ENCODE assay signal across 8 cellular contexts in genomic region chr10:31927597-31928530, GRCh38. TPM values are rescaled to one million over a fixed set of nuclear protein-coding genes. Genes with fewer than 3 reads are reported as not detected.
DNase-seq lines count a peak whose midpoint lies in the region; ATAC-seq, FAIRE-seq and TF ChIP-seq lines count a peak whose summit lies in the region.

No MANE protein-coding gene starts in this region.

- H3K9me3 Mint-ChIP-seq in WTC11: peaks cover 13% of the 10 kb centered on the region

- POLR2A ChIA-PET in WTC11 (lab: Charles Lee): interaction anchor here (1.5 kb wide), 1 partner anchor 168 kb away, joined by 4 read pairs; no protein-coding TSS in a partner anchor

- no peaks in the 10 kb centered on the region for H4K20me1 ChIP-seq in keratinocyte (ENCODE audit: control insufficient read depth, extremely low read depth, insufficient read depth, low read length)

- peaks cover 14% of the 10 kb centered on the region for H3K36me3 Mint-ChIP-seq in WTC11

- no peak for FAIRE-seq in keratinocyte (lab: Jason Lieb, UNC)

- dilution Hi-C loops in keratinocyte (cut with MboI; ENCODE audit: extremely low pct_ligation_motif_present, low sequenced_read_pairs): no loop called here

- H3K79me2 ChIP-seq in keratinocyte (ENCODE audit: control insufficient read depth, insufficient read depth, low read length): peaks cover 57% of the 10 kb centered on the region

- peak overlapping the region; percentile 92 for H3K27ac ChIP-seq in keratinocyte (ENCODE audit: control insufficient read depth, insufficient read depth, low read length)

- TF ChIP-seq CTCF in WTC11 (IDR thresholded peaks at IDR 0.05): no peak
- peak; percentile 18 to 39 (median 38) for TF ChIP-seq CTCF in keratinocyte (optimal IDR thresholded peaks at IDR 0.05 in 1 of 3, IDR thresholded peaks at IDR 0.05 in 1 of 3, conservative IDR thresholded peaks at IDR 0.05 in 1 of 3; ENCODE audit: extremely low read depth in 1 of 3, insufficient read depth in 2 of 3, low read length in 3 of 3)

- H3K9me3 ChIP-seq in keratinocyte (ENCODE audit: control insufficient read depth, low read depth, low read length): no peaks in the 10 kb centered on the region

- peak overlapping the region; percentile 22 for H2AFZ ChIP-seq in keratinocyte (ENCODE audit: control insufficient read depth, low read length)

- peaks cover 38% of the 10 kb centered on the region for H3K4me1 Mint-ChIP-seq in WTC11

- H3K27me3 Mint-ChIP-seq in WTC11 (ENCODE audit: low read depth): no peaks in the 10 kb centered on the region

- ATAC-seq in GM18505 (IDR thresholded peaks at IDR 0.05; ENCODE audit: unreplicated experiment) (peak; percentile 36), HG02759 (IDR thresholded peaks at IDR 0.05; ENCODE audit: unreplicated experiment) (peak; percentile 45), WTC11 (peak; percentile 57)

- H3K27ac Mint-ChIP-seq in WTC11: peak overlapping the region; percentile 91

- peak overlapping the region; percentile 92 for H3K4me3 Mint-ChIP-seq in WTC11

- no peaks in the 10 kb centered on the region for H3K36me3 ChIP-seq in keratinocyte (ENCODE audit: control insufficient read depth in 2 of 2, extremely low read depth in 1 of 2, insufficient read depth in 2 of 2, low read length in 2 of 2)

- no peak for TF ChIP-seq POLR2A in GM18505 (IDR thresholded peaks at IDR 0.05; ENCODE audit: borderline replicate concordance, extremely low read depth, insufficient read depth, insufficient read length)

- peaks cover 37% of the 10 kb centered on the region for H3K4me1 ChIP-seq in keratinocyte (ENCODE audit: control insufficient read depth, extremely low read depth, insufficient read depth, low read length)

- peak overlapping the region; percentile 66 to 83 (median 78) for H3K4me3 ChIP-seq in keratinocyte (ENCODE audit: control insufficient read depth in 2 of 3, extremely low read depth in 1 of 3, insufficient read depth in 2 of 3, low read depth in 1 of 3, low read length in 3 of 3)

- H3K9ac ChIP-seq in keratinocyte (ENCODE audit: control insufficient read depth, extremely low read depth, insufficient read depth, low read length): peak overlapping the region; percentile 94

- H3K9me1 ChIP-seq in keratinocyte (ENCODE audit: control insufficient read depth, extremely low read depth, insufficient read depth, low read length): no peaks in the 10 kb centered on the region

- H3K27me3 ChIP-seq in keratinocyte (ENCODE audit: control insufficient read depth, extremely low read depth, insufficient read depth, low read length): no peaks in the 10 kb centered on the region

- DNase-seq in NCI-H1105 (lab: John Stamatoyannopoulos, UW): peak; percentile 13
- peak; percentile 56 for DNase-seq in WTC11 (ENCODE audit: low spot score)
- DNase-seq in cerebellar cortex (ENCODE audit: low spot score): peak; percentile 59
- no peak for DNase-seq in keratinocyte (ENCODE audit: low read depth, low spot score)
- peak; percentile 28 for DNase-seq in stimulated activated CD4-positive, alpha-beta T cell treated with anti-CD3 and anti-CD28 coated beads, Interleukin-12 subunit alpha, Interleukin-12 subunit beta, amount 100 ng/mL, for 4 hours
- no peak for DNase-seq in cerebellar nuclear complex (lab: John Stamatoyannopoulos, UW)

- CTCF ChIA-PET in WTC11 (lab: Charles Lee): interaction anchor here (0.6 to 1.2 kb wide), 4 partner anchors 12 to 77 kb away, joined by 3 to 7 read pairs (median 4); no protein-coding TSS in a partner anchor

- H3K4me2 ChIP-seq in keratinocyte (ENCODE audit: control insufficient read depth, extremely low read depth, insufficient read depth, low read depth, low read length): peak overlapping the region; percentile 100

TF ChIP-seq in WTC11, 78 proteins besides CTCF, POLR2A, EP300 and RAD21 (continues in another document):
- TF ChIP-seq, protein P1, sequence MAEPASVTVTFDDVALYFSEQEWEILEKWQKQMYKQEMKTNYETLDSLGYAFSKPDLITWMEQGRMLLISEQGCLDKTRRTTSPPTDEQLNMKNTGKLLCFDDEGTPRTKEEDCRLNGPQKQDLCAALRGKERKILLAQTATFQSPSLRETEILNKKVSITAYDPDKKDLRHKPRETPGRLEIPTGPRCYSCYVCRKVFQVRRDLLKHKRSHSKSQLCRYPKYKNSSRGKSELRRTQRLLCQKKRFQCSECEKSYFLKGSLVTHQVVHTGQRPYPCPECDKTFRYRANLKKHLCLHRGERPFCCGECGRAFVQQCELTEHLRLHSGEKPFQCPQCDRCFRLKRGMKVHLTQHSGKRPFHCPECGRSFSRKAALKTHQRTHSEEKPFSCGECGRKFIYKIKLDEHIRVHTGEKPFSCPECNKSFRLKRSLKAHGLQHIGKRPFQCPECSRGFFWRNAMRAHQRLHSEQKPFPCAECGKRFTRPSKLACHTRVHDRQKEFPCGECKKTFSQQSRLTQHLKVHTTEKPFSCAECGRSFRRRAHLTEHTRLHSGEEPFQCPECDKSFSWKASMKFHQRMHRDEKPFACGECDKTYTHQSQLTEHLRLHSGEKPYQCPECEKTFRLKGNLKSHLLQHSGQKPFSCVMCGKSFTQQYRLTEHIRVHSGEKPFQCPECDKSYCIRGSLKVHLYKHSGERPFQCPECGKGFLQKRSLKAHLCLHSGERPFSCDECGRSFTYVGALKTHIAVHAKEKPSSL (CRISPR knock-in tag; conservative IDR thresholded peaks at IDR 0.05): no peak
- TF ChIP-seq MXD4 (CRISPR knock-in tag; IDR thresholded peaks at IDR 0.05; ENCODE audit: borderline replicate concordance) (no peak), CREB1 (CRISPR knock-in tag; IDR thresholded peaks at IDR 0.05) (no peak), ZNF396 (CRISPR knock-in tag; IDR thresholded peaks at IDR 0.05; ENCODE audit: borderline replicate concordance) (no peak), FOXP4 (CRISPR knock-in tag; IDR thresholded peaks at IDR 0.05) (0 out of 2 replicates have a peak, but pooled peaks have one; percentile 19), RELA (CRISPR knock-in tag; IDR thresholded peaks at IDR 0.05; ENCODE audit: borderline replicate concordance) (no peak), SMAD4 (CRISPR knock-in tag; IDR thresholded peaks at IDR 0.05) (no peak), ZNF423 (CRISPR knock-in tag; IDR thresholded peaks at IDR 0.05) (peak; percentile 84)
- TF ChIP-seq, protein P2, sequence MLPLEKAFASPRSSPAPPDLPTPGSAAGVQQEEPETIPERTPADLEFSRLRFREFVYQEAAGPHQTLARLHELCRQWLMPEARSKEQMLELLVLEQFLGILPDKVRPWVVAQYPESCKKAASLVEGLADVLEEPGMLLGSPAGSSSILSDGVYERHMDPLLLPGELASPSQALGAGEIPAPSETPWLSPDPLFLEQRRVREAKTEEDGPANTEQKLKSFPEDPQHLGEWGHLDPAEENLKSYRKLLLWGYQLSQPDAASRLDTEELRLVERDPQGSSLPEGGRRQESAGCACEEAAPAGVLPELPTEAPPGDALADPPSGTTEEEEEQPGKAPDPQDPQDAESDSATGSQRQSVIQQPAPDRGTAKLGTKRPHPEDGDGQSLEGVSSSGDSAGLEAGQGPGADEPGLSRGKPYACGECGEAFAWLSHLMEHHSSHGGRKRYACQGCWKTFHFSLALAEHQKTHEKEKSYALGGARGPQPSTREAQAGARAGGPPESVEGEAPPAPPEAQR (CRISPR knock-in tag; IDR thresholded peaks at IDR 0.05): no peak
- TF ChIP-seq, protein P3, sequence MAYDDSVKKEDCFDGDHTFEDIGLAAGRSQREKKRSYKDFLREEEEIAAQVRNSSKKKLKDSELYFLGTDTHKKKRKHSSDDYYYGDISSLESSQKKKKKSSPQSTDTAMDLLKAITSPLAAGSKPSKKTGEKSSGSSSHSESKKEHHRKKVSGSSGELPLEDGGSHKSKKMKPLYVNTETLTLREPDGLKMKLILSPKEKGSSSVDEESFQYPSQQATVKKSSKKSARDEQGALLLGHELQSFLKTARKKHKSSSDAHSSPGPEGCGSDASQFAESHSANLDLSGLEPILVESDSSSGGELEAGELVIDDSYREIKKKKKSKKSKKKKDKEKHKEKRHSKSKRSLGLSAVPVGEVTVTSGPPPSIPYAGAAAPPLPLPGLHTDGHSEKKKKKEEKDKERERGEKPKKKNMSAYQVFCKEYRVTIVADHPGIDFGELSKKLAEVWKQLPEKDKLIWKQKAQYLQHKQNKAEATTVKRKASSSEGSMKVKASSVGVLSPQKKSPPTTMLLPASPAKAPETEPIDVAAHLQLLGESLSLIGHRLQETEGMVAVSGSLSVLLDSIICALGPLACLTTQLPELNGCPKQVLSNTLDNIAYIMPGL (CRISPR knock-in tag; IDR thresholded peaks at IDR 0.05): peak; percentile 20; the same call in 1 of the 2 replicates

RNA-seq across cellular contexts. Expression of gene ARHGAP12, which starts 0.8 kb away (rescaled TPM):
- total RNA-seq in WTC11 (2021): 34.1 to 39.5 TPM (median 36.9 TPM) in 3 replicates
- polyA plus RNA-seq in keratinocyte: 13.7 to 26.6 TPM (median 16.1 TPM) in 3 replicates
- 29.7 TPM for polyA plus RNA-seq in keratinocyte (2011; ENCODE audit: low read depth)
- polyA plus RNA-seq in keratinocyte (2011; cell fraction: cytosol; rRNA removed): 9.1 and 19.4 TPM in 2 replicates
- polyA plus RNA-seq in keratinocyte (2011; cell fraction: nucleus; rRNA removed): 23.8 and 30.6 TPM in 2 replicates
- polyA plus RNA-seq in keratinocyte (2012; ENCODE audit: low replicate concordance): 11.7 and 18.6 TPM in 2 replicates
- polyA minus RNA-seq in keratinocyte: 5.1 to 32.9 TPM (median 13.3 TPM) in 3 replicates
- polyA minus RNA-seq in keratinocyte (2011; cell fraction: cytosol; rRNA and poly(A)+ RNA removed): 21.5 TPM
- polyA minus RNA-seq in keratinocyte (2011; cell fraction: nucleus; rRNA and poly(A)+ RNA removed): 23.6 and 43.0 TPM in 2 replicates

Comparison
In these comparisons a context has a peak if more than half of its experiments do, and no peak if none do; other contexts are left out.
1. DNase-seq: peak in NCI-H1105 (single experiment), WTC11 (single experiment), cerebellar cortex (single experiment) and stimulated activated CD4-positive, alpha-beta T cell treated with anti-CD3 and anti-CD28 coated beads, Interleukin-12 subunit alpha, Interleukin-12 subunit beta, amount 100 ng/mL, for 4 hours (single experiment); none in keratinocyte (single experiment) and cerebellar nuclear complex (0 of 2).
2. Peak in every context shown above with its lines, with median percentiles within 50 percentile points of each other: ATAC-seq.